In the genomic region with DNA sequence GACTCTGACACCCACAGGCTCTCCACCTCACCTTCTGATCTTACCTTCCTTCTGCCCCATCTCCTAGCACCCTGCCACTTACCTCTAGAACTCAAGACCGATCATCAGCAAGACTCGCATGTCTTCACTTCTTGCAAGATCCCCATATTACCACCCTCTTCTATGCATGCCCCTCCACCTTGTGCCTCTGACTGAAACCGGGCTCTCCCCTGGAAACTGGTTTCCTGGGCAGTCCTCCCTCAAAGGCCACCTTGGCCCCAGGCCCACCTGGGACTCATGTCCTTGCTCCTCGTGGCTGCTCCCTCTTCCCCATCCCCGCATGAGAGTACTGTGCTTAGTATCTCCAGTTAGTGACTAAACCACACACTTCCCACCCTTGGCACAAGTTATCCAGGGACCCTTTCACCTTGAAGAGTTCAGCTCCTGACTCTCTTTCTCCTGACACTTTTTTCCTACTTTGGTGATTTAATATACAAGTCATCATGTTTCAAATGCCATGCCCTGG, we compare ENCODE assay signal across 23 cellular contexts.
"Had no signal": no experiment of that assay in that cellular context is flagged by ENCODE, and none has a peak within 500 bp of the region (broad histone marks: within the 10 kb centered on the region; RNA-seq: fewer than 3 reads in every experiment).

No MANE protein-coding gene starts in this region.

- H3K4me1 ChIP-seq: SJSA1 had no signal

- FAIRE-seq: HepG2, RCC 7860 had no signal

- H3K4me3 ChIP-seq: MG63, SJSA1, SK-N-MC had no signal

- H3K27me3 ChIP-seq: SJSA1 had no signal

- DNase-seq: IMR-90, Karpas-422, KG1, MG63, NCI-H1092, NCI-H1105 treated with DMSO at 0.1 percent for 48 hours, NCI-H1417 treated with DMSO at 0.1 percent for 48 hours, NCI-H146, NCI-H1694 treated with DMSO at 0.1 percent for 48 hours, NCI-H1930, NCI-H2081, NCI-H2107, NCI-H2227 treated with DMSO at 0.1 percent for 48 hours, NCI-H524, NCI-H526 treated with DMSO at 0.1 percent for 48 hours, NCI-H748 treated with DMSO at 0.1 percent for 48 hours, Right ventricle myocardium superior, RPMI8226, SIG-M5 had no signal

- H3K9me3 ChIP-seq: MG63, SJSA1 had no signal

- H3K27ac ChIP-seq: SJSA1, SK-N-MC had no signal

- H3K36me3 ChIP-seq: MG63, SJSA1 had no signal
